In genomic region chr18:48828713-48829442, GRCh38 we compare ENCODE assay signal across 1 cellular context.
TF ChIP-seq lines count a peak whose summit lies in the region.

No MANE protein-coding gene starts in this region.

TF ChIP-seq in GM23338, 12 proteins besides CTCF, POLR2A, EP300 and RAD21 (continued from another document):
- TF ChIP-seq ZNF462 (CRISPR knock-in tag; IDR thresholded peaks at IDR 0.05) (no peak), CREB1 (CRISPR knock-in tag; IDR thresholded peaks at IDR 0.05; ENCODE audit: low read depth) (no peak), EZH2 (IDR thresholded peaks at IDR 0.05; ENCODE audit: low read depth, unreplicated experiment) (no peak), JUNB (IDR thresholded peaks at IDR 0.05; ENCODE audit: unreplicated experiment) (no peak), NANOG (IDR thresholded peaks at IDR 0.05; ENCODE audit: borderline replicate concordance) (no peak), POLR2AphosphoS5 (IDR thresholded peaks at IDR 0.05; ENCODE audit: low read depth) (no peak), ZNF114 (CRISPR knock-in tag; IDR thresholded peaks at IDR 0.05) (no peak), EZH2phosphoT487 (IDR thresholded peaks at IDR 0.05; ENCODE audit: unreplicated experiment) (no peak)
